ENCODE assay signal across 1 cellular context in genomic region chr16:5240278-5240626, GRCh38.
TF ChIP-seq lines count a peak whose summit lies in the region.

No MANE protein-coding gene starts in this region.

TF ChIP-seq in H1, 55 proteins besides CTCF, POLR2A, EP300 and RAD21:
- peak; percentile 32 for TF ChIP-seq KDM4A (IDR thresholded peaks at IDR 0.05; ENCODE audit: low read depth, low read length, severe bottlenecking)
TF ChIP-seq in H1: peak in this region for 1; not testable (repeated sequence) for 54.
